Comparison of ENCODE assay signal across 16 cellular contexts in genomic region chr3:12591456-12591855, GRCh38. TPM values are rescaled to one million over a fixed set of nuclear protein-coding genes. Genes with fewer than 3 reads are reported as not detected.
A peak's percentile ranks its signal among the peaks of the same experiment; 100 is the strongest.
DNase-seq lines count a peak whose midpoint lies in the region; ATAC-seq and TF ChIP-seq lines count a peak whose summit lies in the region.
"Had no signal": no experiment of that assay in that cellular context is flagged by ENCODE, and none has a peak within 500 bp of the region (broad histone marks: within the 10 kb centered on the region; RNA-seq: fewer than 3 reads in every experiment).

No MANE protein-coding gene starts in this region.

- RAD21 ChIA-PET in HCT116 (lab: Charles Lee; ENCODE audit: low non-redundant PET in 1 of 2, low total read pairs in 2 of 2, uncharacterized antibody in 2 of 2, unreplicated experiment in 2 of 2), result no interaction called here

- H3K36me3 Mint-ChIP-seq in activated T-cell treated with anti-CD3 and anti-CD28 coated beads, Interleukin-2, amount 50 U/mL, for 72 hours (ENCODE audit: insufficient read depth in 2 of 2), result peaks cover 6 to 20% of the 10 kb centered on the region in 2 donors

- TF ChIP-seq CTCF in HCT116 (IDR thresholded peaks at IDR 0.05 in 2 of 3, conservative IDR thresholded peaks at IDR 0.05 in 1 of 3; ENCODE audit: borderline replicate concordance in 1 of 3, insufficient read depth in 1 of 3, low read depth in 2 of 3, low read length in 2 of 3) (no peak), neutrophil (IDR thresholded peaks at IDR 0.05) (no peak)

- POLR2A ChIA-PET in HCT116 (lab: Charles Lee), result no interaction called here

- H3K27me3 ChIP-seq in BLaER1, result no peaks in the 10 kb centered on the region
- no peaks in the 10 kb centered on the region for H3K27me3 ChIP-seq in HCT116 (ENCODE audit: insufficient read depth, low read length)
- no peaks in the 10 kb centered on the region for H3K27me3 ChIP-seq in neutrophil

- no peaks in the 10 kb centered on the region for H3K9me2 ChIP-seq in HCT116 (ENCODE audit: insufficient read depth)

- H3K4me1 Mint-ChIP-seq in activated T-cell treated with anti-CD3 and anti-CD28 coated beads, Interleukin-2, amount 50 U/mL, for 72 hours (ENCODE audit: low read depth), result no peaks in the 10 kb centered on the region

- H3K4me2 ChIP-seq in BLaER1, result peak overlapping the region; percentile 52
- no peak overlapping the region for H3K4me2 ChIP-seq in HCT116 (ENCODE audit: low read length)
- H3K4me2 ChIP-seq: A549 had no signal

- no peaks in the 10 kb centered on the region for H3K27me3 Mint-ChIP-seq in activated T-cell treated with anti-CD3 and anti-CD28 coated beads, Interleukin-2, amount 50 U/mL, for 72 hours (ENCODE audit: low read depth)
- H3K27me3 Mint-ChIP-seq: CD4-positive, alpha-beta memory T cell had no signal

- no peak overlapping the region for H2AFZ ChIP-seq in HCT116 (ENCODE audit: low read depth, low read length, poor library complexity, severe bottlenecking)

- H4K20me1 ChIP-seq in BLaER1, result peaks cover 83% of the 10 kb centered on the region
- no peaks in the 10 kb centered on the region for H4K20me1 ChIP-seq in HCT116 (ENCODE audit: insufficient read depth)

- no peak overlapping the region for H3K4me3 ChIP-seq in BLaER1
- no peak overlapping the region for H3K4me3 ChIP-seq in HCT116 (replicated peaks in 1 of 2; ENCODE audit: low read depth in 1 of 2, low read length in 2 of 2)
- H3K4me3 ChIP-seq in neutrophil (ENCODE audit: low read depth in 1 of 2, low read length in 1 of 2), result no peak overlapping the region
- H3K4me3 ChIP-seq: A549 had no signal

- intact Hi-C loops in HCT116 (cut with micrococcal nuclease), result no loop called here

- no peak for DNase-seq in activated T-cell treated with anti-CD3 and anti-CD28 coated beads, Interleukin-2, amount 50 U/mL, for 72 hours
- no peak for DNase-seq in activated T-cell treated with anti-CD3 and anti-CD28 coated beads for 4 hours
- DNase-seq in HCT116 (ENCODE audit: low read depth, low spot score), result no peak
- DNase-seq: CD4-positive, alpha-beta memory T cell; DMS79 treated with DMSO at 0.1 percent for 48 hours; NCI-H146; NCI-H2107; NCI-H226; NCI-H526 had no signal

- TF ChIP-seq RAD21 in HCT116 (IDR thresholded peaks at IDR 0.05; ENCODE audit: low read depth), result no peak

- H3K4me3 Mint-ChIP-seq in activated T-cell treated with anti-CD3 and anti-CD28 coated beads, Interleukin-2, amount 50 U/mL, for 72 hours, result no peak overlapping the region
- H3K4me3 Mint-ChIP-seq: CD4-positive, alpha-beta memory T cell had no signal

- H3K9ac ChIP-seq in BLaER1, result peak overlapping the region; percentile 46; the same call in 1 of the 2 replicates
- H3K9ac ChIP-seq in HCT116 (ENCODE audit: low read length), result no peak overlapping the region

- CTCF ChIA-PET in HCT116 (lab: Charles Lee), result no interaction called here

- no peak for ATAC-seq in activated T-cell treated with anti-CD3 and anti-CD28 coated beads, Interleukin-2, amount 50 U/mL, for 72 hours (replicated peaks in 1 of 2)
- no peak for ATAC-seq in HCT116
- no peak for ATAC-seq in GM21528 (IDR thresholded peaks at IDR 0.05; ENCODE audit: low FRiP score, unreplicated experiment)
- no peak for ATAC-seq in HG03280 (IDR thresholded peaks at IDR 0.05; ENCODE audit: unreplicated experiment)
- ATAC-seq: A549 had no signal

- no peaks in the 10 kb centered on the region for H3K79me2 ChIP-seq in HCT116 (ENCODE audit: insufficient read depth, low read length)

- H3K4me1 ChIP-seq in BLaER1 (peaks cover 31% of the 10 kb centered on the region), HCT116 (ENCODE audit: control insufficient read depth in 1 of 2, insufficient read depth in 2 of 2, low read length in 2 of 2) (no peaks in the 10 kb centered on the region), neutrophil (ENCODE audit: control insufficient read depth in 1 of 2, insufficient read depth in 1 of 2, low read depth in 1 of 2, low read length in 1 of 2) (peaks cover 22 to 24% of the 10 kb centered on the region in 2 experiments)

- H3K36me3 ChIP-seq in BLaER1 (peaks cover 99% of the 10 kb centered on the region), HCT116 (ENCODE audit: control insufficient read depth in 1 of 2, insufficient read depth in 2 of 2, low read length in 2 of 2) (peaks cover 28 to 38% of the 10 kb centered on the region in 2 experiments; a peak in 3 of 4 replicates), neutrophil (peaks cover 96% of the 10 kb centered on the region)

- no peaks in the 10 kb centered on the region for H3K9me3 ChIP-seq in BLaER1
- H3K9me3 ChIP-seq in HCT116 (ENCODE audit: control insufficient read depth in 1 of 2, insufficient read depth in 1 of 2, low read depth in 1 of 2, low read length in 2 of 2), result no peaks in the 10 kb centered on the region
- H3K9me3 ChIP-seq in neutrophil, result no peaks in the 10 kb centered on the region
- H3K9me3 ChIP-seq: A549 had no signal

- H3K27ac ChIP-seq in BLaER1, result no peak overlapping the region
- H3K27ac ChIP-seq in HCT116 (ENCODE audit: low read depth, low read length), result no peak overlapping the region
- H3K27ac ChIP-seq in neutrophil, result peak overlapping the region; percentile 81
- H3K27ac ChIP-seq: A549 had no signal

- BruUV-seq in HCT116 (replicated peaks; lab: Mats Ljungman, UMichigan), result no TSS peak

- no peaks in the 10 kb centered on the region for H3K9me3 Mint-ChIP-seq in activated T-cell treated with anti-CD3 and anti-CD28 coated beads, Interleukin-2, amount 50 U/mL, for 72 hours
- H3K9me3 Mint-ChIP-seq: CD4-positive, alpha-beta memory T cell had no signal

- H3K27ac Mint-ChIP-seq in activated T-cell treated with anti-CD3 and anti-CD28 coated beads, Interleukin-2, amount 50 U/mL, for 72 hours, result peak overlapping the region; percentile 63

- no peak for TF ChIP-seq POLR2A in HCT116 (IDR thresholded peaks at IDR 0.05; ENCODE audit: borderline replicate concordance, extremely low read depth, insufficient read depth, insufficient read length)

TF ChIP-seq in HCT116, 20 proteins besides CTCF, POLR2A, EP300 and RAD21:
- TF ChIP-seq POLR2AphosphoS5 (IDR thresholded peaks at IDR 0.05; ENCODE audit: low read depth, low read length), result 0 out of 2 replicates have a peak, but pooled peaks have one; percentile 2
- TF ChIP-seq YY1 (IDR thresholded peaks at IDR 0.05; ENCODE audit: extremely low read depth, insufficient replicate concordance, low read depth, low read length), result no peak

RNA-seq across cellular contexts. Expression of gene MKRN2, which starts 34.6 kb away (rescaled TPM):
- total RNA-seq in activated T-cell treated with anti-CD3 and anti-CD28 coated beads, Interleukin-2, amount 50 U/mL, for 72 hours, result 10 to 100 TPM; 31.2 to 32.4 TPM
- total RNA-seq in HCT116 (2021; ENCODE audit: unreplicated experiment), result 27.9 TPM
- 22.8 and 23.2 TPM in 2 replicates for polyA plus RNA-seq in HCT116 (2012)

RNA-seq across cellular contexts. Expression of gene MKRN2OS, which starts 46.2 kb away (rescaled TPM):
- total RNA-seq in activated T-cell treated with anti-CD3 and anti-CD28 coated beads, Interleukin-2, amount 50 U/mL, for 72 hours, result not detected
- total RNA-seq in HCT116 (2021; ENCODE audit: unreplicated experiment), result not detected
- polyA plus RNA-seq in HCT116 (2012), result 0.90 and 1.8 TPM in 2 replicates
- total RNA-seq: CD4-positive, alpha-beta memory T cell; OCI-LY7; RPMI7951 had no signal
- polyA plus RNA-seq: A549; CD4-positive, alpha-beta memory T cell had no signal
